In genomic region chr6:181049-181654, GRCh38 we compare ENCODE assay signal across 8 cellular contexts.
DNase-seq lines count a peak whose midpoint lies in the region; ATAC-seq and TF ChIP-seq lines count a peak whose summit lies in the region.

No MANE protein-coding gene starts in this region.

- no peak for TF ChIP-seq CTCF in GM13977 (IDR thresholded peaks at IDR 0.05; ENCODE audit: extremely low read depth, insufficient read depth, missing control alignments)

- ATAC-seq in GM19463 (IDR thresholded peaks at IDR 0.05; ENCODE audit: unreplicated experiment) (peak; percentile 48), HG03095 (IDR thresholded peaks at IDR 0.05; ENCODE audit: unreplicated experiment) (peak; percentile 60)

- peak overlapping the region; percentile 77 for H3K4me3 Mint-ChIP-seq in activated naive CD8-positive, alpha-beta T cell treated with anti-CD3 and anti-CD28 coated beads for 36 hours

- peak overlapping the region; percentile 68 for H3K27ac Mint-ChIP-seq in activated naive CD8-positive, alpha-beta T cell treated with anti-CD3 and anti-CD28 coated beads for 36 hours

- H3K36me3 Mint-ChIP-seq in activated naive CD8-positive, alpha-beta T cell treated with anti-CD3 and anti-CD28 coated beads for 36 hours: peaks cover 6% of the 10 kb centered on the region

- H3K4me1 Mint-ChIP-seq in activated naive CD8-positive, alpha-beta T cell treated with anti-CD3 and anti-CD28 coated beads for 36 hours: peaks cover 34% of the 10 kb centered on the region

- H3K27me3 Mint-ChIP-seq in activated naive CD8-positive, alpha-beta T cell treated with anti-CD3 and anti-CD28 coated beads for 36 hours: peaks cover 14% of the 10 kb centered on the region

- DNase-seq in GM13977 (ENCODE audit: low spot score) (peak; percentile 79), NK-92 (lab: John Stamatoyannopoulos, UW; ENCODE audit: unreplicated experiment) (no peak), DMS 273 (lab: John Stamatoyannopoulos, UW; ENCODE audit: unreplicated experiment) (no peak), SHP77 treated with DMSO at 0.1 percent for 48 hours (lab: John Stamatoyannopoulos, UW) (no peak), NCI-H446 treated with DMSO at 0.1 percent for 48 hours (lab: John Stamatoyannopoulos, UW) (no peak)
- DNase-seq in activated naive CD8-positive, alpha-beta T cell treated with anti-CD3 and anti-CD28 coated beads for 36 hours: no peak

- in situ Hi-C loops in GM13977 (cut with MboI; ENCODE audit: low pct_unique_long_range_greater_than_20kb, low sequenced_read_pairs, unreplicated experiment): no loop called here

- H3K9me3 Mint-ChIP-seq in activated naive CD8-positive, alpha-beta T cell treated with anti-CD3 and anti-CD28 coated beads for 36 hours: peaks cover 7% of the 10 kb centered on the region
